Comparison of ENCODE assay signal across 8 cellular contexts in genomic region chr6:138970856-138971425, GRCh38. TPM values are rescaled to one million over a fixed set of nuclear protein-coding genes. Genes with fewer than 3 reads are reported as not detected.
DNase-seq lines count a peak whose midpoint lies in the region; ATAC-seq, FAIRE-seq and TF ChIP-seq lines count a peak whose summit lies in the region.

No MANE protein-coding gene starts in this region.

- DNase-seq in Caki2 (ENCODE audit: low read depth) (peak; percentile 53), caudate nucleus (lab: John Stamatoyannopoulos, UW) (peak in 1 of 61 donors; percentile 7), ovary (no peak), NCI-H774 (lab: John Stamatoyannopoulos, UW) (no peak), GM19239 (ENCODE audit: insufficient read length, low spot score) (no peak)
- no peak for DNase-seq in naive thymus-derived CD4-positive, alpha-beta T cell

- no peaks in the 10 kb centered on the region for H3K9me3 Mint-ChIP-seq in naive thymus-derived CD4-positive, alpha-beta T cell

- in situ Hi-C loops in Caki2 (cut with HindIII; ENCODE audit: low pct_unique_long_range_greater_than_20kb, low sequenced_read_pairs), result no loop called here

- TF ChIP-seq POLR2A in ovary (IDR thresholded peaks at IDR 0.05), result no peak

- H3K4me1 ChIP-seq in naive thymus-derived CD4-positive, alpha-beta T cell (ENCODE audit: control insufficient read depth in 2 of 2, insufficient read depth in 2 of 2, low read length in 2 of 2), result peaks cover 30 to 32% of the 10 kb centered on the region in 2 donors
- H3K4me1 ChIP-seq in ovary (ENCODE audit: insufficient read depth), result peaks cover 7% of the 10 kb centered on the region

- peaks cover 0 to 11% (median 0%) of the 10 kb centered on the region in 5 donors for H3K36me3 Mint-ChIP-seq in naive thymus-derived CD4-positive, alpha-beta T cell

- H3K27ac Mint-ChIP-seq in naive thymus-derived CD4-positive, alpha-beta T cell, result peak overlapping the region in 3 of 9 donors; percentile 15 to 50 (median 26)

- CTCF ChIA-PET in naive thymus-derived CD4-positive, alpha-beta T cell (lab: Charles Lee), result no interaction called here

- POLR2A ChIA-PET in naive thymus-derived CD4-positive, alpha-beta T cell (lab: Charles Lee), result no interaction called here

- H3K27me3 Mint-ChIP-seq in naive thymus-derived CD4-positive, alpha-beta T cell, result no peaks in the 10 kb centered on the region

- intact Hi-C loops in naive thymus-derived CD4-positive, alpha-beta T cell (cut with micrococcal nuclease), result no loop called here
- intact Hi-C loops in ovary (cut with DNase I), result loop anchor here in 1 of 4 donors (10.0 kb wide), 1 partner anchor 394 kb away; no protein-coding TSS in a partner anchor

- FAIRE-seq in GM19239 (lab: Jason Lieb, UNC), result no peak

- H3K36me3 ChIP-seq in naive thymus-derived CD4-positive, alpha-beta T cell (ENCODE audit: control insufficient read depth in 2 of 3, insufficient read depth in 3 of 3, low read length in 3 of 3), result no peaks in the 10 kb centered on the region
- no peaks in the 10 kb centered on the region for H3K36me3 ChIP-seq in ovary

- no peak for TF ChIP-seq EP300 in ovary (IDR thresholded peaks at IDR 0.05)

- H3K27ac ChIP-seq in caudate nucleus (ENCODE audit: low read depth, low read length) (peak overlapping the region; percentile 90), ovary (no peak overlapping the region)
- H3K27ac ChIP-seq in naive thymus-derived CD4-positive, alpha-beta T cell (ENCODE audit: low read depth, low read length), result no peak overlapping the region

- no peaks in the 10 kb centered on the region for H3K9me3 ChIP-seq in naive thymus-derived CD4-positive, alpha-beta T cell (ENCODE audit: control insufficient read depth in 2 of 3, low read length in 3 of 3)
- H3K9me3 ChIP-seq in ovary, result no peaks in the 10 kb centered on the region

- H3K27me3 ChIP-seq in naive thymus-derived CD4-positive, alpha-beta T cell (ENCODE audit: control insufficient read depth in 2 of 2, insufficient read depth in 2 of 2, low read length in 2 of 2), result no peaks in the 10 kb centered on the region
- no peaks in the 10 kb centered on the region for H3K27me3 ChIP-seq in ovary

- peaks cover 28 to 97% (median 84%) of the 10 kb centered on the region in 7 donors for H3K4me1 Mint-ChIP-seq in naive thymus-derived CD4-positive, alpha-beta T cell

- peak; percentile 78 for ATAC-seq in HG03442 (IDR thresholded peaks at IDR 0.05; ENCODE audit: unreplicated experiment)
- peak; percentile 81 for ATAC-seq in naive thymus-derived CD4-positive, alpha-beta T cell
- no peak for ATAC-seq in HG02840 (IDR thresholded peaks at IDR 0.05; ENCODE audit: low FRiP score, unreplicated experiment)

- H3K4me3 ChIP-seq in naive thymus-derived CD4-positive, alpha-beta T cell (ENCODE audit: low read length), result no peak overlapping the region
- no peak overlapping the region for H3K4me3 ChIP-seq in ovary

- no peak for TF ChIP-seq CTCF in ovary (IDR thresholded peaks at IDR 0.05)

- H3K4me3 Mint-ChIP-seq in naive thymus-derived CD4-positive, alpha-beta T cell, result peak overlapping the region in 5 of 10 donors; percentile 7 to 53 (median 15)

- WGBS in ovary, 3 donors, result 38 to 50% (median 44%) methylated on average over 1 of the region's 1 CpG

RNA-seq across cellular contexts. Expression of gene REPS1, which starts 17.1 kb away (rescaled TPM):
- total RNA-seq in Caki2 (2014; rRNA removed; shearing (Covaris generic); ENCODE audit: low replicate concordance), result 24.7 and 33.2 TPM in 2 replicates
- total RNA-seq in naive thymus-derived CD4-positive, alpha-beta T cell, result 10 to 100 TPM; 55.9 to 74.6 (median 69.7) TPM
- 10 to 100 TPM; 24.7 to 48.2 TPM for polyA plus RNA-seq in naive thymus-derived CD4-positive, alpha-beta T cell
- total RNA-seq in ovary, result 10 to 100 TPM; 36.0 to 65.6 (median 44.5) TPM
- 10 to 100 TPM; 20.4 to 41.0 TPM for polyA plus RNA-seq in ovary

RNA-seq across cellular contexts. Expression of gene ABRACL, which starts 57.6 kb away (rescaled TPM):
- total RNA-seq in Caki2 (2014; rRNA removed; shearing (Covaris generic); ENCODE audit: low replicate concordance), result 77.8 and 83.0 TPM in 2 replicates
- 100 to 1,000 TPM in 3 of 5 experiments, 10 to 100 TPM in 2; 39.5 to 137 (median 107) TPM for total RNA-seq in naive thymus-derived CD4-positive, alpha-beta T cell
- polyA plus RNA-seq in naive thymus-derived CD4-positive, alpha-beta T cell, result 100 to 1,000 TPM; 183 to 216 TPM
- 10 to 100 TPM in 1 of 7 donors, 1 to 10 TPM in 6; 1.7 to 21.9 (median 5.2) TPM for total RNA-seq in ovary
- polyA plus RNA-seq in ovary, result 10 to 100 TPM in 1 of 2 donors, 1 to 10 TPM in 1; 9.6 to 23.5 TPM
